In the genomic region with DNA sequence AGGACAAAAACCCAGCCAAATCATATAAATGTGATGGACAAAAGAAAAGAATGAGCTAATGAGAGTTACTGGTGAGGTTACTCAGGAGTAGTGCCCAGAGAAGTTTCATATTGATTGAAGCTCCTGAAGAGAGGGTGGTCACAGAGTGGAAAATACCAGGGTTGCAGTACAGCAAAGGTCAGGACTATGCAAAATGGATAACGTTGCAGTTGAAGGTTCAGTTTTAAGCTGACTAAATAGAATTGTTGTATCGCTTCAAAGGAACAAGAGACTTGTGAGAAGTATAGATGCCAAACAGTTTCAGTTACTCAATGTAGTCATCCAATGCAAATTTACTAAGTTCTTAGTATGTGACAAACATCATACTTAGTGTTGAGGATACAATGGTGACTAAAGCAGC, we compare ENCODE assay signal across 2 cellular contexts.
TF ChIP-seq lines count a peak whose summit lies in the region.

No MANE protein-coding gene starts in this region.

TF ChIP-seq in SK-N-SH, 30 proteins besides CTCF, POLR2A, EP300 and RAD21 (continued from another document):
- TF ChIP-seq REST (IDR thresholded peaks at IDR 0.05; ENCODE audit: low read depth, low read length) (no peak), RXRA (IDR thresholded peaks at IDR 0.05; ENCODE audit: borderline replicate concordance, low read depth) (no peak), ELF1 (IDR thresholded peaks at IDR 0.05) (no peak)

TF ChIP-seq in SK-N-SH treated with all-trans-retinoic acid at 6 μM for 48 hours, 23 proteins besides CTCF, POLR2A, EP300 and RAD21 (continued from another document):
- TF ChIP-seq, protein P1, sequence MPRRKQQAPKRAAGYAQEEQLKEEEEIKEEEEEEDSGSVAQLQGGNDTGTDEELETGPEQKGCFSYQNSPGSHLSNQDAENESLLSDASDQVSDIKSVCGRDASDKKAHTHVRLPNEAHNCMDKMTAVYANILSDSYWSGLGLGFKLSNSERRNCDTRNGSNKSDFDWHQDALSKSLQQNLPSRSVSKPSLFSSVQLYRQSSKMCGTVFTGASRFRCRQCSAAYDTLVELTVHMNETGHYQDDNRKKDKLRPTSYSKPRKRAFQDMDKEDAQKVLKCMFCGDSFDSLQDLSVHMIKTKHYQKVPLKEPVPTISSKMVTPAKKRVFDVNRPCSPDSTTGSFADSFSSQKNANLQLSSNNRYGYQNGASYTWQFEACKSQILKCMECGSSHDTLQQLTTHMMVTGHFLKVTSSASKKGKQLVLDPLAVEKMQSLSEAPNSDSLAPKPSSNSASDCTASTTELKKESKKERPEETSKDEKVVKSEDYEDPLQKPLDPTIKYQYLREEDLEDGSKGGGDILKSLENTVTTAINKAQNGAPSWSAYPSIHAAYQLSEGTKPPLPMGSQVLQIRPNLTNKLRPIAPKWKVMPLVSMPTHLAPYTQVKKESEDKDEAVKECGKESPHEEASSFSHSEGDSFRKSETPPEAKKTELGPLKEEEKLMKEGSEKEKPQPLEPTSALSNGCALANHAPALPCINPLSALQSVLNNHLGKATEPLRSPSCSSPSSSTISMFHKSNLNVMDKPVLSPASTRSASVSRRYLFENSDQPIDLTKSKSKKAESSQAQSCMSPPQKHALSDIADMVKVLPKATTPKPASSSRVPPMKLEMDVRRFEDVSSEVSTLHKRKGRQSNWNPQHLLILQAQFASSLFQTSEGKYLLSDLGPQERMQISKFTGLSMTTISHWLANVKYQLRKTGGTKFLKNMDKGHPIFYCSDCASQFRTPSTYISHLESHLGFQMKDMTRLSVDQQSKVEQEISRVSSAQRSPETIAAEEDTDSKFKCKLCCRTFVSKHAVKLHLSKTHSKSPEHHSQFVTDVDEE (CRISPR knock-in tag; IDR thresholded peaks at IDR 0.05), result no peak
- TF ChIP-seq PPARA (CRISPR knock-in tag; IDR thresholded peaks at IDR 0.05; ENCODE audit: borderline replicate concordance), result no peak
TF ChIP-seq in SK-N-SH treated with all-trans-retinoic acid at 6 μM for 48 hours: peak in this region for 0.
